ENCODE assay signal across 11 cellular contexts in genomic region chr19:40286674-40287421, GRCh38. TPM values are rescaled to one million over a fixed set of nuclear protein-coding genes. Genes with fewer than 3 reads are reported as not detected.
A peak's percentile ranks its signal among the peaks of the same experiment; 100 is the strongest.
DNase-seq lines count a peak whose midpoint lies in the region; ATAC-seq and TF ChIP-seq lines count a peak whose summit lies in the region.
"Had no signal": no experiment of that assay in that cellular context is flagged by ENCODE, and none has a peak within 500 bp of the region (broad histone marks: within the 10 kb centered on the region; RNA-seq: fewer than 3 reads in every experiment).

No MANE protein-coding gene starts in this region.

- DNase-seq in DND-41 (no peak), endothelial cell (ENCODE audit: low spot score) (no peak), progenitor cell of endocrine pancreas (ENCODE audit: low spot score, unreplicated experiment) (no peak), activated gamma-delta T cell treated with Interleukin-2 at 50 U/mL for 16 hours (no peak), occipital lobe (lab: John Stamatoyannopoulos, UW) (no peak)
- DNase-seq in stimulated activated CD4-positive, alpha-beta T cell treated with anti-CD3 and anti-CD28 coated beads, Interleukin-12 subunit alpha, Interleukin-12 subunit beta, amount 100 ng/mL, for 4 hours: no peak
- DNase-seq: activated CD8-positive, alpha-beta memory T cell treated with anti-CD3 and anti-CD28 coated beads, Interleukin-2, amount 50 U/mL, for 48 hours; PC-3 had no signal

- H3K9me3 Mint-ChIP-seq in endothelial cell (ENCODE audit: unreplicated experiment): no peaks in the 10 kb centered on the region
- no peaks in the 10 kb centered on the region for H3K9me3 Mint-ChIP-seq in progenitor cell of endocrine pancreas (ENCODE audit: low read depth)

- TF ChIP-seq CTCF in DND-41 (IDR thresholded peaks at IDR 0.05; ENCODE audit: borderline replicate concordance, extremely low read depth, low read length, poor library complexity, severe bottlenecking) (no peak), OCI-LY1 (IDR thresholded peaks at IDR 0.05; ENCODE audit: low read length) (no peak), endothelial cell (IDR thresholded peaks at IDR 0.05; ENCODE audit: unreplicated experiment) (no peak), progenitor cell of endocrine pancreas (IDR thresholded peaks at IDR 0.05; ENCODE audit: unreplicated experiment) (no peak)

- H3K79me2 ChIP-seq in DND-41 (ENCODE audit: insufficient read depth, low read length) (peaks cover 29% of the 10 kb centered on the region), OCI-LY1 (ENCODE audit: insufficient read depth, low read length) (peaks cover 28% of the 10 kb centered on the region)

- H2AFZ ChIP-seq in DND-41 (ENCODE audit: low read depth, low read length) (peak overlapping the region; percentile 54), OCI-LY1 (ENCODE audit: low read length) (peak overlapping the region; percentile 32)

- H3K4me3 ChIP-seq in DND-41 (ENCODE audit: low read depth in 1 of 2, low read length in 2 of 2) (no peak overlapping the region), OCI-LY1 (ENCODE audit: low read depth, low read length, poor library complexity, severe bottlenecking) (peak overlapping the region; percentile 56)

- H3K4me1 Mint-ChIP-seq in endothelial cell (ENCODE audit: unreplicated experiment) (peaks cover 16% of the 10 kb centered on the region), progenitor cell of endocrine pancreas (ENCODE audit: low read depth) (peaks cover 22% of the 10 kb centered on the region)

- H3K27me3 ChIP-seq in DND-41 (ENCODE audit: insufficient read depth, low read length, poor library complexity) (no peaks in the 10 kb centered on the region), OCI-LY1 (ENCODE audit: insufficient read depth, low read length) (no peaks in the 10 kb centered on the region)
- H3K27me3 ChIP-seq: neutrophil had no signal

- H3K4me1 ChIP-seq in DND-41 (ENCODE audit: insufficient read depth, low read length) (peaks cover 39% of the 10 kb centered on the region), OCI-LY1 (ENCODE audit: insufficient read depth, low read length, severe bottlenecking) (peaks cover 40% of the 10 kb centered on the region)

- H3K27me3 Mint-ChIP-seq in endothelial cell (ENCODE audit: unreplicated experiment) (peaks cover 7% of the 10 kb centered on the region), progenitor cell of endocrine pancreas (no peaks in the 10 kb centered on the region)

- H3K4me2 ChIP-seq in DND-41 (ENCODE audit: insufficient read depth, low read length) (peak overlapping the region; percentile 90; the same call in 1 of the 2 replicates), OCI-LY1 (ENCODE audit: low read length) (peak overlapping the region; percentile 82; the same call in 1 of the 2 replicates)

- H3K36me3 Mint-ChIP-seq in endothelial cell (ENCODE audit: low read depth, unreplicated experiment) (peaks cover 4% of the 10 kb centered on the region), progenitor cell of endocrine pancreas (ENCODE audit: insufficient read depth) (no peaks in the 10 kb centered on the region)

- H3K4me3 Mint-ChIP-seq in endothelial cell (ENCODE audit: unreplicated experiment) (peak overlapping the region; percentile 72), progenitor cell of endocrine pancreas (ENCODE audit: low read depth) (no peak overlapping the region)

- no peaks in the 10 kb centered on the region for H3K9me3 ChIP-seq in DND-41 (ENCODE audit: insufficient read depth, low read length, severe bottlenecking)
- H3K9me3 ChIP-seq in OCI-LY1 (ENCODE audit: low read length): no peaks in the 10 kb centered on the region
- H3K9me3 ChIP-seq: neutrophil had no signal

- H3F3A ChIP-seq in OCI-LY1 (ENCODE audit: insufficient read depth, low read length): 0 out of 2 replicates have a peak, but pooled peaks cover 5% of the 10 kb centered on the region

- H3K9ac ChIP-seq in DND-41 (ENCODE audit: low read depth, low read length) (peak overlapping the region; percentile 73; the same call in 1 of the 2 replicates), OCI-LY1 (ENCODE audit: low read length) (peak overlapping the region; percentile 78)

- H3K27ac ChIP-seq in DND-41 (ENCODE audit: low read length) (peak overlapping the region; percentile 99; the same call in 1 of the 2 replicates), OCI-LY1 (ENCODE audit: low read depth, low read length, poor library complexity, severe bottlenecking) (peak overlapping the region; percentile 97)

- H3K36me3 ChIP-seq in DND-41 (ENCODE audit: insufficient read depth, low read length) (peaks cover 15% of the 10 kb centered on the region), OCI-LY1 (ENCODE audit: insufficient read depth, low read length) (no peaks in the 10 kb centered on the region; the same call in 1 of the 2 replicates)

- ATAC-seq in DND-41 (ENCODE audit: insufficient read depth, low read depth): no peak
- ATAC-seq in HG03095 (IDR thresholded peaks at IDR 0.05; ENCODE audit: unreplicated experiment): no peak
- ATAC-seq: PC-3 had no signal

- peak overlapping the region; percentile 90 for H3K27ac Mint-ChIP-seq in endothelial cell (ENCODE audit: unreplicated experiment)
- H3K27ac Mint-ChIP-seq in progenitor cell of endocrine pancreas: peak overlapping the region; percentile 25

- H4K20me1 ChIP-seq in DND-41 (ENCODE audit: insufficient read depth, low read length) (peaks cover 23% of the 10 kb centered on the region), OCI-LY1 (ENCODE audit: insufficient read depth, low read length) (no peaks in the 10 kb centered on the region)

- H3K9me2 ChIP-seq in OCI-LY1 (ENCODE audit: low read depth, low read length): no peaks in the 10 kb centered on the region

RNA-seq across cellular contexts. Expression of gene AKT2, which starts 1.7 kb away (rescaled TPM):
- total RNA-seq in endothelial cell (ENCODE audit: unreplicated experiment): 89.8 TPM
- total RNA-seq in progenitor cell of endocrine pancreas: 200 TPM in 2 replicates
- total RNA-seq in occipital lobe: 51.8 TPM
